2 cellular contexts compared by ENCODE assay signal in the genomic region with DNA sequence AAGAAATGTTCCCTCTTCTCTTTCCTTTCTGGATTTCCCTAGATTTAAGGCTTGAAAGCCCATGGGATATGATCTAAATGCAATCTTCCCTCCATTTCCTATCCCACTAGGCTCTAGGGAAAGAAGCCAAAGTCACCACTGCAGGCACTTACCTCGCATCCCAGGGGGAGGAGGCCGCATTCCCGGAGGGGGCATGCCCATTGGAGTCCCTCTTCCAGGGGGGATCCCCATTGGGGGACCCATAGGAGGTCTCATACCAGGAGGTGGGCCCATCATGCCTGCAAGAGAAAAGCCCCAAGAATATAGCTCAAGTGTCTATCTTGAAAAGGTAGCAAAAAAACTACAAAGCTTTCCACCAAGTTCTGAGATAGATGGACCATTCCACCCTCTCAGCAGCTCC.
A peak's percentile ranks its signal among the peaks of the same experiment; 100 is the strongest.
TF ChIP-seq lines count a peak whose summit lies in the region.

No MANE protein-coding gene starts in this region.

TF ChIP-seq in GM12891, 5 proteins besides CTCF, POLR2A, EP300 and RAD21:
- TF ChIP-seq PAX5 (IDR thresholded peaks at IDR 0.05; ENCODE audit: insufficient read depth, low read length, severe bottlenecking): no peak
- TF ChIP-seq SPI1 (IDR thresholded peaks at IDR 0.05; ENCODE audit: low read depth, low read length): no peak
- no peak for TF ChIP-seq POU2F2 (IDR thresholded peaks at IDR 0.05; ENCODE audit: low read depth, low read length)
- no peak for TF ChIP-seq POLR2AphosphoS5 (IDR thresholded peaks at IDR 0.05; ENCODE audit: low read depth, low read length)
- no peak for TF ChIP-seq TAF1 (IDR thresholded peaks at IDR 0.05; ENCODE audit: low read depth, low read length)

TF ChIP-seq in K562, 482 proteins besides CTCF, POLR2A, EP300 and RAD21:
- 0 out of 2 replicates have a peak, but pooled peaks have one; percentile 25 for TF ChIP-seq POLR2AphosphoS5 (IDR thresholded peaks at IDR 0.05; ENCODE audit: control insufficient read depth, insufficient read depth, low read depth, low read length)
- 0 out of 2 replicates have a peak, but pooled peaks have one; percentile 24 for TF ChIP-seq RBFOX2 (IDR thresholded peaks at IDR 0.05; ENCODE audit: low read depth, low read length)
- TF ChIP-seq ZNF79 (CRISPR knock-in tag; IDR thresholded peaks at IDR 0.05; ENCODE audit: low read depth): no peak
- TF ChIP-seq ZNF586 (CRISPR knock-in tag; conservative IDR thresholded peaks at IDR 0.05): no peak
- TF ChIP-seq UBTF (IDR thresholded peaks at IDR 0.05; ENCODE audit: borderline replicate concordance in 1 of 2, low read depth in 2 of 2, low read length in 2 of 2): no peak
- TF ChIP-seq, protein P1, sequence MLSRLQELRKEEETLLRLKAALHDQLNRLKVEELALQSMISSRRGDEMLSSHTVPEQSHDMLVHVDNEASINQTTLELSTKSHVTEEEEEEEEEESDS (CRISPR knock-in tag; IDR thresholded peaks at IDR 0.05): no peak
